Comparison of ENCODE assay signal across 12 cellular contexts in the genomic region with DNA sequence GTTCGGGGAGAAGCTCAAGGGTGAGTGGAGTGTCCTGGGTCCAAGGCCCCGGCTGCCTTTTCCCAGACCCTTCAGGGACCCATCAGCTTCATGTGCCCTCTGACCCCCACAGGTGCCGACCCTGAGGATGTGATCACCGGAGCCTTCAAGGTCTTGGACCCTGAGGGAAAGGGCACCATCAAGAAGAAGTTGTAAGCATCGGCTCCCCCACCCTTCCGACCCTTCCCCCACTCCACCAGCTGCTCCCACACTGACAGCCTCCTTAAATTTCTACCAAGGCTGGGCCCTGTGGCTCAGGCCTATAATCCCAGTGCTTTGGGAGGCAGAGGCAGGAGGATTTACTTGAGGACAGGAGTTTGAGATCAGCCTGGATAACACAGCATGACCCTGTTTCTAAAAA. TPM values are rescaled to one million over a fixed set of nuclear protein-coding genes. Genes with fewer than 3 reads are reported as not detected.
DNase-seq lines count a peak whose midpoint lies in the region; ATAC-seq and TF ChIP-seq lines count a peak whose summit lies in the region.
"Had no signal": no experiment of that assay in that cellular context is flagged by ENCODE, and none has a peak within 500 bp of the region (broad histone marks: within the 10 kb centered on the region; RNA-seq: fewer than 3 reads in every experiment).

No MANE protein-coding gene starts in this region.

- peak overlapping the region; percentile 97 for H3K4me3 ChIP-seq in Loucy (ENCODE audit: low read length, poor library complexity, severe bottlenecking)
- H3K4me3 ChIP-seq in dorsolateral prefrontal cortex: peak overlapping the region in 1 of 59 donors; percentile 92
- H3K4me3 ChIP-seq in psoas muscle: peak overlapping the region; percentile 71

- H3K79me2 ChIP-seq in Loucy (ENCODE audit: insufficient read depth, low read length): peaks cover 32% of the 10 kb centered on the region

- no peak for DNase-seq in dorsolateral prefrontal cortex
- DNase-seq in psoas muscle: no peak
- no peak for DNase-seq in NCI-H446 treated with DMSO at 0.1 percent for 48 hours (lab: John Stamatoyannopoulos, UW)
- no peak for DNase-seq in UCSD-AML1 (lab: John Stamatoyannopoulos, UW; ENCODE audit: unreplicated experiment)
- DNase-seq in NCI-H1436 treated with DMSO at 0.1 percent for 48 hours (lab: John Stamatoyannopoulos, UW): no peak
- DNase-seq: MV-4-11, PC-3 had no signal

- H3K9ac ChIP-seq in Loucy (ENCODE audit: low read depth, low read length, poor library complexity, severe bottlenecking): peak overlapping the region; percentile 90

- peaks cover 16% of the 10 kb centered on the region for H3F3A ChIP-seq in Loucy (ENCODE audit: low read depth)

- H3K9me3 ChIP-seq in Loucy (ENCODE audit: insufficient read depth, low read depth, low read length): no peaks in the 10 kb centered on the region
- no peaks in the 10 kb centered on the region for H3K9me3 ChIP-seq in psoas muscle

- ATAC-seq in psoas muscle (no peak), GM19035 (IDR thresholded peaks at IDR 0.05; ENCODE audit: unreplicated experiment) (no peak)
- ATAC-seq: PC-3 had no signal

- H3K27ac ChIP-seq in C4-2B: peak overlapping the region; percentile 85; the same call in 1 of the 2 replicates
- H3K27ac ChIP-seq in dorsolateral prefrontal cortex: peak overlapping the region in 53 of 59 donors; percentile 16 to 100 (median 100)
- peak overlapping the region; percentile 97 for H3K27ac ChIP-seq in psoas muscle

- intact Hi-C loops in dorsolateral prefrontal cortex (cut with DNase I): loop anchor here in 1 of 2 donors (5.0 kb wide), 1 partner anchor 39 kb away; no protein-coding TSS in a partner anchor
- intact Hi-C loops in psoas muscle (cut with DNase I): no loop called here

- WGBS in psoas muscle, 3 donors: 45 to 72% (median 47%) methylated on average over 6 of the region's 6 CpGs

- H2AFZ ChIP-seq in Loucy (ENCODE audit: low read length): no peak overlapping the region

- H3K27me3 ChIP-seq in Loucy (ENCODE audit: insufficient read depth, low read length, poor library complexity, severe bottlenecking) (no peaks in the 10 kb centered on the region), dorsolateral prefrontal cortex (no peaks in the 10 kb centered on the region), psoas muscle (ENCODE audit: insufficient read depth in 3 of 3, low read length in 2 of 3) (no peaks in the 10 kb centered on the region)

- H3K4me2 ChIP-seq in Loucy (ENCODE audit: low read depth, low read length, poor library complexity, severe bottlenecking): peak overlapping the region; percentile 99

- peaks cover 46% of the 10 kb centered on the region for H3K4me1 ChIP-seq in Loucy (ENCODE audit: insufficient read depth, low read length, poor library complexity, severe bottlenecking)
- H3K4me1 ChIP-seq in psoas muscle: peaks cover 49% of the 10 kb centered on the region

- H4K20me1 ChIP-seq in Loucy (ENCODE audit: insufficient read depth, low read length, poor library complexity, severe bottlenecking): peaks cover 13% of the 10 kb centered on the region

- no peaks in the 10 kb centered on the region for H3K9me2 ChIP-seq in Loucy (replicated peaks; ENCODE audit: low read depth, low read length)

- no peaks in the 10 kb centered on the region for H3K36me3 ChIP-seq in Loucy (ENCODE audit: insufficient read depth, low read length)
- H3K36me3 ChIP-seq in psoas muscle (ENCODE audit: insufficient read depth in 1 of 2, low read depth in 1 of 2): peaks cover 0 to 5% of the 10 kb centered on the region in 2 donors

- TF ChIP-seq CTCF in C4-2B (conservative IDR thresholded peaks at IDR 0.05) (no peak), Loucy (conservative IDR thresholded peaks at IDR 0.05; ENCODE audit: low read length) (no peak), dorsolateral prefrontal cortex (IDR thresholded peaks at IDR 0.05 in 54 of 56, conservative IDR thresholded peaks at IDR 0.05 in 2 of 56; ENCODE audit: low read depth in 1 of 56, partially characterized antibody in 56 of 56) (no peak), psoas muscle (IDR thresholded peaks at IDR 0.05) (no peak)

RNA-seq across cellular contexts. Expression of a gene that starts 1.9 kb away (rescaled TPM):
- total RNA-seq in dorsolateral prefrontal cortex (1 to 10 TPM in 12 of 120 experiments, under 1 TPM in 1, not detected in 107; 0.95 to 3.8 (median 2.0) TPM), psoas muscle (1,000 to 10,000 TPM; 1,414 to 6,743 (median 2,777) TPM)
- polyA plus RNA-seq in psoas muscle: 1,000 to 10,000 TPM in 2 of 3 donors, 100 to 1,000 TPM in 1; 636 to 4,264 (median 2,548) TPM
- total RNA-seq: bronchial epithelial cell, glomerular endothelial cell, PC-3 had no signal

RNA-seq across cellular contexts. Expression of a gene that starts 5.9 kb away (rescaled TPM):
- 1 to 10 TPM; 1.6 to 8.3 (median 4.0) TPM for total RNA-seq in dorsolateral prefrontal cortex
- total RNA-seq in psoas muscle: 1 to 10 TPM in 2 of 4 donors, under 1 TPM in 2; 0.34 to 1.8 (median 0.90) TPM
- under 1 TPM; 0.22 to 0.51 (median 0.28) TPM for polyA plus RNA-seq in psoas muscle

RNA-seq across cellular contexts. Expression of a gene that starts 6.2 kb away (rescaled TPM):
- total RNA-seq in dorsolateral prefrontal cortex: 10 to 100 TPM; 50.3 to 87.6 (median 67.1) TPM
- 10 to 100 TPM; 30.1 to 50.0 (median 34.1) TPM for total RNA-seq in psoas muscle
- 10 to 100 TPM; 24.5 to 45.0 (median 26.4) TPM for polyA plus RNA-seq in psoas muscle

RNA-seq across cellular contexts. Expression of a gene that starts 18.7 kb away (rescaled TPM):
- total RNA-seq in dorsolateral prefrontal cortex (10 to 100 TPM; 10.1 to 24.9 (median 16.6) TPM), psoas muscle (1 to 10 TPM; 2.8 to 7.8 (median 5.6) TPM)
- polyA plus RNA-seq in psoas muscle: 1 to 10 TPM; 2.3 to 7.4 (median 3.2) TPM

RNA-seq across cellular contexts. Expression of a gene that starts 21.4 kb away (rescaled TPM):
- total RNA-seq in dorsolateral prefrontal cortex (10 to 100 TPM; 45.0 to 76.5 (median 59.2) TPM), psoas muscle (10 to 100 TPM; 38.9 to 65.0 (median 49.6) TPM)
- 10 to 100 TPM; 31.0 to 61.8 (median 55.6) TPM for polyA plus RNA-seq in psoas muscle

Comparison
In these comparisons a context has a peak if more than half of its experiments do, and no peak if none do; other contexts are left out.
1. RNA of a gene that starts 1.9 kb away (total RNA-seq): 1,414 to 6,743 TPM in psoas muscle; 0.95 to 3.8 TPM in dorsolateral prefrontal cortex; every median in the first group is over 100 times any median in the second.
2. Peak in every context shown above with its lines, with median percentiles within 50 percentile points of each other: H3K27ac ChIP-seq.